ENCODE assay signal across 1 cellular context in the genomic region with DNA sequence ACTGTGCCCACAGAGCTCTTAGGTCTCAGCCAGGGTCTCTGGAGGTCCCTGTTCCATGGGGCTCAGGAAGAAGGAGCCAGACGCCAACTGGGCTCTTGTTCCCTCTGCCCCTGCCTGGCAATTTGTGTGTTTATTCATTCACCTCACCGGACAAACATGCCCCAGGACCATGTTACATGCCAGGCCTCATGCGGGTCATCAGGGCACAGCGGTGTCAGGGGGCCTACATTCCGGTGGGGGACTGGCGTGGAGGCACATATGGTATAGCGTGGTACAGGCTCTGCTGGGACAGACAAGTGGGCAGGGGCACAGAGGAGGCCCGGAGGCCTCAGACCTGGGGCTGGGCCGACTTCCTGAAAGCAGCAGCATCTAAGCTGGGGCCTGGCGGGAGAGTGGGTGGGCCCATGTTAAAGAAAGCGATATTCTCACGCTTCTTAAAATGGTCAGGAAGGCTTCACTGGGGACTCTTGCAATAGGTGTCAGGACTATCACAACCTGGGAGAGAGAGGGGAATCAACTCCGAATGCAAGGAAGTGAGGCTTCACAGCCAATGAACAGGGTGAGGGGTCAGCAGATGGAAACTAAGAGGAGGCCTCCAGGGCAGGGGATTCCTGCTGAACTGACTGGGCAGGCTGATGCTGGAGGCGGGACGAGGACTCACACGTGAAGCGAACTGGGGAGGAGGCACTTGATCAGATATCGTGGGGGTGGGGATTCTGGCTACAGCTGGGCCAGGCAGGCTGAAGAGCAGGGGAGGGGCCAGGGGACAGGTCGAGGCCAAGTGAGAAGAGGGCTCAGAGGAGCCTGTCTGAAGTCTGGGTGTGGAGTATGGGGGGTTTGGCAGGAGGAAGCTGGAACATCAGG.
A peak's percentile ranks its signal among the peaks of the same experiment; 100 is the strongest.
TF ChIP-seq lines count a peak whose summit lies in the region.

No MANE protein-coding gene starts in this region.

TF ChIP-seq in K562, 482 proteins besides CTCF, POLR2A, EP300 and RAD21:
- TF ChIP-seq SMARCA4 (IDR thresholded peaks at IDR 0.05), result 0 out of 2 replicates have a peak, but pooled peaks have one; percentile 17
- peak; percentile 92 for TF ChIP-seq KLF16 (IDR thresholded peaks at IDR 0.05)
- peak; percentile 66 for TF ChIP-seq VEZF1 (CRISPR knock-in tag; IDR thresholded peaks at IDR 0.05)
- no peak for TF ChIP-seq TAL1 (IDR thresholded peaks at IDR 0.05)
- TF ChIP-seq DACH1 (IDR thresholded peaks at IDR 0.05; ENCODE audit: partially characterized antibody), result peak; percentile 74
- TF ChIP-seq JUND (IDR thresholded peaks at IDR 0.05; ENCODE audit: borderline replicate concordance, low read depth, low read length), result 0 out of 2 replicates have a peak, but pooled peaks have one; percentile 11
- no peak for TF ChIP-seq JUND (tag; IDR thresholded peaks at IDR 0.05; ENCODE audit: borderline replicate concordance, low read depth, low read length)
- peak; percentile 74 for TF ChIP-seq GATA2 (CRISPR knock-in tag; IDR thresholded peaks at IDR 0.05)
- TF ChIP-seq, protein P1, sequence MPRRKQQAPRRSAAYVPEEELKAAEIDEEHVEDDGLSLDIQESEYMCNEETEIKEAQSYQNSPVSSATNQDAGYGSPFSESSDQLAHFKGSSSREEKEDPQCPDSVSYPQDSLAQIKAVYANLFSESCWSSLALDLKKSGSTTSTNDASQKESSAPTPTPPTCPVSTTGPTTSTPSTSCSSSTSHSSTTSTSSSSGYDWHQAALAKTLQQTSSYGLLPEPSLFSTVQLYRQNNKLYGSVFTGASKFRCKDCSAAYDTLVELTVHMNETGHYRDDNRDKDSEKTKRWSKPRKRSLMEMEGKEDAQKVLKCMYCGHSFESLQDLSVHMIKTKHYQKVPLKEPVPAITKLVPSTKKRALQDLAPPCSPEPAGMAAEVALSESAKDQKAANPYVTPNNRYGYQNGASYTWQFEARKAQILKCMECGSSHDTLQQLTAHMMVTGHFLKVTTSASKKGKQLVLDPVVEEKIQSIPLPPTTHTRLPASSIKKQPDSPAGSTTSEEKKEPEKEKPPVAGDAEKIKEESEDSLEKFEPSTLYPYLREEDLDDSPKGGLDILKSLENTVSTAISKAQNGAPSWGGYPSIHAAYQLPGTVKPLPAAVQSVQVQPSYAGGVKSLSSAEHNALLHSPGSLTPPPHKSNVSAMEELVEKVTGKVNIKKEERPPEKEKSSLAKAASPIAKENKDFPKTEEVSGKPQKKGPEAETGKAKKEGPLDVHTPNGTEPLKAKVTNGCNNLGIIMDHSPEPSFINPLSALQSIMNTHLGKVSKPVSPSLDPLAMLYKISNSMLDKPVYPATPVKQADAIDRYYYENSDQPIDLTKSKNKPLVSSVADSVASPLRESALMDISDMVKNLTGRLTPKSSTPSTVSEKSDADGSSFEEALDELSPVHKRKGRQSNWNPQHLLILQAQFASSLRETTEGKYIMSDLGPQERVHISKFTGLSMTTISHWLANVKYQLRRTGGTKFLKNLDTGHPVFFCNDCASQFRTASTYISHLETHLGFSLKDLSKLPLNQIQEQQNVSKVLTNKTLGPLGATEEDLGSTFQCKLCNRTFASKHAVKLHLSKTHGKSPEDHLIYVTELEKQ (CRISPR knock-in tag; IDR thresholded peaks at IDR 0.05), result no peak
- TF ChIP-seq KAT2B (IDR thresholded peaks at IDR 0.05; ENCODE audit: low read depth, low read length), result no peak
- TF ChIP-seq, protein P2, sequence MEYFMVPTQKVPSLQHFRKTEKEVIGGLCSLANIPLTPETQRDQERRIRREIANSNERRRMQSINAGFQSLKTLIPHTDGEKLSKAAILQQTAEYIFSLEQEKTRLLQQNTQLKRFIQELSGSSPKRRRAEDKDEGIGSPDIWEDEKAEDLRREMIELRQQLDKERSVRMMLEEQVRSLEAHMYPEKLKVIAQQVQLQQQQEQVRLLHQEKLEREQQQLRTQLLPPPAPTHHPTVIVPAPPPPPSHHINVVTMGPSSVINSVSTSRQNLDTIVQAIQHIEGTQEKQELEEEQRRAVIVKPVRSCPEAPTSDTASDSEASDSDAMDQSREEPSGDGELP (CRISPR knock-in tag; IDR thresholded peaks at IDR 0.05; ENCODE audit: borderline replicate concordance), result peak; percentile 98
- no peak for TF ChIP-seq FUS (optimal IDR thresholded peaks at IDR 0.05; ENCODE audit: low read depth, low read length)
- TF ChIP-seq, protein P3, sequence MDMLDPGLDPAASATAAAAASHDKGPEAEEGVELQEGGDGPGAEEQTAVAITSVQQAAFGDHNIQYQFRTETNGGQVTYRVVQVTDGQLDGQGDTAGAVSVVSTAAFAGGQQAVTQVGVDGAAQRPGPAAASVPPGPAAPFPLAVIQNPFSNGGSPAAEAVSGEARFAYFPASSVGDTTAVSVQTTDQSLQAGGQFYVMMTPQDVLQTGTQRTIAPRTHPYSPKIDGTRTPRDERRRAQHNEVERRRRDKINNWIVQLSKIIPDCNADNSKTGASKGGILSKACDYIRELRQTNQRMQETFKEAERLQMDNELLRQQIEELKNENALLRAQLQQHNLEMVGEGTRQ (CRISPR knock-in tag; IDR thresholded peaks at IDR 0.05), result peak; percentile 17; the same call in 1 of the 2 replicates
- 0 out of 2 replicates have a peak, but pooled peaks have one; percentile 33 for TF ChIP-seq MYC (IDR thresholded peaks at IDR 0.05; ENCODE audit: low read depth, low read length)
- no peak for TF ChIP-seq MYC (CRISPR knock-in tag; IDR thresholded peaks at IDR 0.05; ENCODE audit: borderline replicate concordance, low read depth)
- TF ChIP-seq ARHGAP35 (IDR thresholded peaks at IDR 0.05; ENCODE audit: partially characterized antibody), result no peak
- TF ChIP-seq, protein P4, sequence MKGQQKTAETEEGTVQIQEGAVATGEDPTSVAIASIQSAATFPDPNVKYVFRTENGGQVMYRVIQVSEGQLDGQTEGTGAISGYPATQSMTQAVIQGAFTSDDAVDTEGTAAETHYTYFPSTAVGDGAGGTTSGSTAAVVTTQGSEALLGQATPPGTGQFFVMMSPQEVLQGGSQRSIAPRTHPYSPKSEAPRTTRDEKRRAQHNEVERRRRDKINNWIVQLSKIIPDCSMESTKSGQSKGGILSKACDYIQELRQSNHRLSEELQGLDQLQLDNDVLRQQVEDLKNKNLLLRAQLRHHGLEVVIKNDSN (CRISPR knock-in tag; IDR thresholded peaks at IDR 0.05), result peak; percentile 77
- 0 out of 4 replicates have a peak, but pooled peaks of 1 of the 2 experiments have one; percentile 65 for TF ChIP-seq SIN3A (IDR thresholded peaks at IDR 0.05; ENCODE audit: borderline replicate concordance in 2 of 2, control insufficient read depth in 1 of 2, low read depth in 2 of 2, low read length in 2 of 2)
- TF ChIP-seq BHLHE40 (IDR thresholded peaks at IDR 0.05; ENCODE audit: low read length), result peak; percentile 90
- TF ChIP-seq L3MBTL2 (IDR thresholded peaks at IDR 0.05), result peak; percentile 65; the same call in 1 of the 2 replicates
- TF ChIP-seq, protein P5, sequence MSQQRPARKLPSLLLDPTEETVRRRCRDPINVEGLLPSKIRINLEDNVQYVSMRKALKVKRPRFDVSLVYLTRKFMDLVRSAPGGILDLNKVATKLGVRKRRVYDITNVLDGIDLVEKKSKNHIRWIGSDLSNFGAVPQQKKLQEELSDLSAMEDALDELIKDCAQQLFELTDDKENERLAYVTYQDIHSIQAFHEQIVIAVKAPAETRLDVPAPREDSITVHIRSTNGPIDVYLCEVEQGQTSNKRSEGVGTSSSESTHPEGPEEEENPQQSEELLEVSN (IDR thresholded peaks at IDR 0.05; ENCODE audit: borderline replicate concordance in 1 of 2, extremely low read depth in 1 of 2, insufficient read depth in 1 of 2, insufficient read length in 1 of 2, low read depth in 1 of 2, low read length in 1 of 2, poor library complexity in 1 of 2, severe bottlenecking in 1 of 2), result peak; percentile 21 to 58
- TF ChIP-seq HDGF (IDR thresholded peaks at IDR 0.05), result 0 out of 2 replicates have a peak, but pooled peaks have one; percentile 45
- TF ChIP-seq, protein P6, sequence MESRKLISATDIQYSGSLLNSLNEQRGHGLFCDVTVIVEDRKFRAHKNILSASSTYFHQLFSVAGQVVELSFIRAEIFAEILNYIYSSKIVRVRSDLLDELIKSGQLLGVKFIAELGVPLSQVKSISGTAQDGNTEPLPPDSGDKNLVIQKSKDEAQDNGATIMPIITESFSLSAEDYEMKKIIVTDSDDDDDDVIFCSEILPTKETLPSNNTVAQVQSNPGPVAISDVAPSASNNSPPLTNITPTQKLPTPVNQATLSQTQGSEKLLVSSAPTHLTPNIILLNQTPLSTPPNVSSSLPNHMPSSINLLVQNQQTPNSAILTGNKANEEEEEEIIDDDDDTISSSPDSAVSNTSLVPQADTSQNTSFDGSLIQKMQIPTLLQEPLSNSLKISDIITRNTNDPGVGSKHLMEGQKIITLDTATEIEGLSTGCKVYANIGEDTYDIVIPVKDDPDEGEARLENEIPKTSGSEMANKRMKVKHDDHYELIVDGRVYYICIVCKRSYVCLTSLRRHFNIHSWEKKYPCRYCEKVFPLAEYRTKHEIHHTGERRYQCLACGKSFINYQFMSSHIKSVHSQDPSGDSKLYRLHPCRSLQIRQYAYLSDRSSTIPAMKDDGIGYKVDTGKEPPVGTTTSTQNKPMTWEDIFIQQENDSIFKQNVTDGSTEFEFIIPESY (CRISPR knock-in tag; IDR thresholded peaks at IDR 0.05), result 0 out of 2 replicates have a peak, but pooled peaks have one; percentile 38
- TF ChIP-seq BCL6 (CRISPR knock-in tag; IDR thresholded peaks at IDR 0.05), result no peak
- peak; percentile 57; the same call in 1 of the 2 replicates for TF ChIP-seq GATAD2A (IDR thresholded peaks at IDR 0.05)
- 0 out of 2 replicates have a peak, but pooled peaks have one; percentile 17 for TF ChIP-seq CTBP1 (IDR thresholded peaks at IDR 0.05; ENCODE audit: borderline replicate concordance)
- TF ChIP-seq, protein P7, sequence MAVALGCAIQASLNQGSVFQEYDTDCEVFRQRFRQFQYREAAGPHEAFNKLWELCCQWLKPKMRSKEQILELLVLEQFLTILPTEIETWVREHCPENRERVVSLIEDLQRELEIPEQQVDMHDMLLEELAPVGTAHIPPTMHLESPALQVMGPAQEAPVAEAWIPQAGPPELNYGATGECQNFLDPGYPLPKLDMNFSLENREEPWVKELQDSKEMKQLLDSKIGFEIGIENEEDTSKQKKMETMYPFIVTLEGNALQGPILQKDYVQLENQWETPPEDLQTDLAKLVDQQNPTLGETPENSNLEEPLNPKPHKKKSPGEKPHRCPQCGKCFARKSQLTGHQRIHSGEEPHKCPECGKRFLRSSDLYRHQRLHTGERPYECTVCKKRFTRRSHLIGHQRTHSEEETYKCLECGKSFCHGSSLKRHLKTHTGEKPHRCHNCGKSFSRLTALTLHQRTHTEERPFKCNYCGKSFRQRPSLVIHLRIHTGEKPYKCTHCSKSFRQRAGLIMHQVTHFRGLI (CRISPR knock-in tag; IDR thresholded peaks at IDR 0.05), result no peak
- peak; percentile 51 for TF ChIP-seq PRDM10 (IDR thresholded peaks at IDR 0.05; ENCODE audit: partially characterized antibody)
- TF ChIP-seq, protein P8, sequence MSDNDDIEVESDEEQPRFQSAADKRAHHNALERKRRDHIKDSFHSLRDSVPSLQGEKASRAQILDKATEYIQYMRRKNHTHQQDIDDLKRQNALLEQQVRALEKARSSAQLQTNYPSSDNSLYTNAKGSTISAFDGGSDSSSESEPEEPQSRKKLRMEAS (CRISPR knock-in tag; IDR thresholded peaks at IDR 0.05), result 0 out of 2 replicates have a peak, but pooled peaks have one; percentile 39
